ENCODE assay signal across 21 cellular contexts in the genomic region with DNA sequence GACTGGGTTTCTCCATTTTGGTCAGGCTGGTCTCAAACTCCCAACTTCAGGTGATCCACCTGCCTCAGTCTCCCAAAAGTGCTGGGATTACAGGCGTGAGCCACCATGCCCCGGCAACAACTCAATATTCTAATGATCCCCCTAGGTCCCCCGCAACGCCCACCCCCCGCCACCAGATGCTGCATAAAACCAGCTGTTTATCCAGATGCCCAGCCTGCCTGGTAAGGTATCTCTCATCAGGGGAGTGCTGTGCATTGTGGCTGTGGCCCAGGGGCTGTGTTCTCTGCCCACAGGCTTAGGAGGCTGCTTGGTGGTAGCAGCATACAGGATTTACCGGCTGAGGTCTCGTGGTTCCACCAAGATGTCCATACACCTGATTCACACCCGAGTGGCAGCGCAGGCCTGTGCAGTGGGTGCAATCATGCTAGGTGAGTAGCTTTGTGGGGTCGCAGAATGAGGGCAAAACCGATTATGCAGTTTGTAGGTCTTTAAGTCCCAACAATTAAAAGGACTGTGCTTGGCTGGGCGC. TPM values are rescaled to one million over a fixed set of nuclear protein-coding genes. Genes with fewer than 3 reads are reported as not detected.
A peak's percentile ranks its signal among the peaks of the same experiment; 100 is the strongest.
DNase-seq lines count a peak whose midpoint lies in the region; ATAC-seq, FAIRE-seq and TF ChIP-seq lines count a peak whose summit lies in the region.
"Had no signal": no experiment of that assay in that cellular context is flagged by ENCODE, and none has a peak within 500 bp of the region (broad histone marks: within the 10 kb centered on the region; RNA-seq: fewer than 3 reads in every experiment).

No MANE protein-coding gene starts in this region.

- no peak overlapping the region for H3K9ac ChIP-seq in skeletal muscle tissue (ENCODE audit: low read depth in 1 of 3, low read length in 3 of 3)
- H3K9ac ChIP-seq: GM23248 had no signal

- H3K4me1 ChIP-seq in heart right ventricle (peaks cover 0 to 18% (median 0%) of the 10 kb centered on the region in 9 donors), skeletal muscle tissue (ENCODE audit: control insufficient read depth in 3 of 3, insufficient read depth in 3 of 3, low read length in 3 of 3) (peaks cover 0 to 4% (median 4%) of the 10 kb centered on the region in 3 donors)
- H3K4me1 ChIP-seq: Caco-2 had no signal

- TF ChIP-seq POLR2A in GM12891 (IDR thresholded peaks at IDR 0.05; ENCODE audit: low read depth, low read length): no peak

- no peaks in the 10 kb centered on the region for H3K27me3 ChIP-seq in heart right ventricle
- H3K27me3 ChIP-seq in H7 (ENCODE audit: control insufficient read depth, insufficient read depth, low read length): no peaks in the 10 kb centered on the region
- H3K27me3 ChIP-seq in skeletal muscle tissue (ENCODE audit: control insufficient read depth in 3 of 3, insufficient read depth in 3 of 3, low read length in 3 of 3): peaks cover 0 to 3% (median 0%) of the 10 kb centered on the region in 3 donors

- H3K4me3 ChIP-seq in heart right ventricle (peak overlapping the region in 7 of 10 donors; percentile 19 to 48 (median 31)), H7 (ENCODE audit: insufficient read depth, low read depth, low read length) (no peak overlapping the region), skeletal muscle tissue (ENCODE audit: low read length in 3 of 3) (peak overlapping the region in 1 of 3 donors; percentile 6)
- H3K4me3 ChIP-seq: GM23248 had no signal

- WGBS in heart right ventricle, 2 donors: 89 to 93% methylated on average over 12 of the region's 12 CpGs

- no peak for DNase-seq in heart right ventricle
- no peak for DNase-seq in Right ventricle myocardium inferior (ENCODE audit: missing footprints)
- peak; percentile 53 for DNase-seq in H7
- DNase-seq in caudate nucleus (lab: John Stamatoyannopoulos, UW): no peak
- no peak for DNase-seq in ureter (ENCODE audit: low spot score)
- DNase-seq in GM12891 (ENCODE audit: insufficient read length, low spot score): no peak
- DNase-seq: ACHN; Caco-2; CD4-positive, alpha-beta T cell; GDM1; GM23248; KBM-7; NCI-H1694 treated with DMSO at 0.1 percent for 48 hours; NCI-H2227 treated with DMSO at 0.1 percent for 48 hours; NCI-H510A treated with DMSO at 0.1 percent for 48 hours; NCI-H774 had no signal

- peaks cover 0 to 50% (median 24%) of the 10 kb centered on the region in 9 donors for H3K36me3 ChIP-seq in heart right ventricle
- H3K36me3 ChIP-seq in H7 (replicated peaks; ENCODE audit: control insufficient read depth, insufficient read depth, low read length): peaks cover 26% of the 10 kb centered on the region
- peaks cover 27 to 35% (median 32%) of the 10 kb centered on the region in 3 donors for H3K36me3 ChIP-seq in skeletal muscle tissue (ENCODE audit: control insufficient read depth in 3 of 3, insufficient read depth in 3 of 3, low read length in 3 of 3)

- H3K27ac ChIP-seq in heart right ventricle (peak overlapping the region in 7 of 10 donors; percentile 29 to 69 (median 55)), caudate nucleus (ENCODE audit: low read depth, low read length) (peak overlapping the region; percentile 11), skeletal muscle tissue (ENCODE audit: low read depth, low read length) (peak overlapping the region; percentile 44)
- H3K27ac ChIP-seq: GM23248 had no signal

- intact Hi-C loops in heart right ventricle (cut with DNase I): no loop called here
- intact Hi-C loops in Right ventricle myocardium inferior (cut with DNase I): no loop called here

- no peaks in the 10 kb centered on the region for H3K9me3 ChIP-seq in heart right ventricle
- no peaks in the 10 kb centered on the region for H3K9me3 ChIP-seq in skeletal muscle tissue (ENCODE audit: control insufficient read depth in 3 of 3, low read length in 3 of 3)
- H3K9me3 ChIP-seq: Caco-2 had no signal

- TF ChIP-seq CTCF in heart right ventricle (IDR thresholded peaks at IDR 0.05): no peak

- no peak for FAIRE-seq in GM12891 (lab: Jason Lieb, UNC)
- FAIRE-seq: GM19239 had no signal

- ATAC-seq in heart right ventricle (no peak), Right ventricle myocardium inferior (no peak)
- ATAC-seq: HCT116 had no signal

TF ChIP-seq in GM12891, 5 proteins besides CTCF, POLR2A, EP300 and RAD21:
- no peak for TF ChIP-seq PAX5 (IDR thresholded peaks at IDR 0.05; ENCODE audit: insufficient read depth, low read length, severe bottlenecking)
- TF ChIP-seq SPI1 (IDR thresholded peaks at IDR 0.05; ENCODE audit: low read depth, low read length): no peak
- no peak for TF ChIP-seq POLR2AphosphoS5 (IDR thresholded peaks at IDR 0.05; ENCODE audit: low read depth, low read length)
- no peak for TF ChIP-seq TAF1 (IDR thresholded peaks at IDR 0.05; ENCODE audit: low read depth, low read length)
- no peak for TF ChIP-seq POU2F2 (IDR thresholded peaks at IDR 0.05; ENCODE audit: low read depth, low read length)

RNA-seq across cellular contexts. Expression of gene HIGD1B, which starts 1.3 kb away (rescaled TPM):
- 10 to 100 TPM in 4 of 10 donors, 1 to 10 TPM in 6; 4.7 to 26.6 (median 8.1) TPM for total RNA-seq in heart right ventricle
- polyA plus RNA-seq in heart right ventricle: 10 to 100 TPM; 24.3 to 61.9 TPM
- 20.4 TPM for total RNA-seq in Right ventricle myocardium inferior
- not detected in 2 replicates for total RNA-seq in H7 (2014; rRNA removed; shearing (Covaris generic))
- total RNA-seq in skeletal muscle tissue: 8.9 TPM
- 3.2 TPM for total RNA-seq in ureter
- not detected for polyA plus RNA-seq in GM12891 (2012; ENCODE audit: low read depth, missing spikeins)
- total RNA-seq: Caco-2; CD4-positive, alpha-beta T cell; Daoy; GM23248; RPMI7951 had no signal
- polyA plus RNA-seq: GM23248 had no signal

RNA-seq across cellular contexts. Expression of gene GJC1, which starts 18.9 kb away (rescaled TPM):
- 10 to 100 TPM; 13.9 to 41.5 (median 23.8) TPM for total RNA-seq in heart right ventricle
- 10 to 100 TPM; 10.9 to 17.0 TPM for polyA plus RNA-seq in heart right ventricle
- 21.9 TPM for total RNA-seq in Right ventricle myocardium inferior
- total RNA-seq in H7 (2014; rRNA removed; shearing (Covaris generic)): 23.1 and 32.7 TPM in 2 replicates
- total RNA-seq in skeletal muscle tissue: 24.5 TPM
- total RNA-seq in ureter: 44.0 TPM
- 1.9 TPM for polyA plus RNA-seq in GM12891 (2012; ENCODE audit: low read depth, missing spikeins)
- total RNA-seq: CD4-positive, alpha-beta T cell had no signal

RNA-seq across cellular contexts. Expression of gene EFTUD2, which starts 50.2 kb away (rescaled TPM):
- 10 to 100 TPM; 52.3 to 78.2 (median 62.9) TPM for total RNA-seq in heart right ventricle
- 10 to 100 TPM; 21.6 to 54.5 TPM for polyA plus RNA-seq in heart right ventricle
- 68.1 TPM for total RNA-seq in Right ventricle myocardium inferior
- total RNA-seq in H7 (2014; rRNA removed; shearing (Covaris generic)): 122 and 137 TPM in 2 replicates
- 79.3 TPM for total RNA-seq in skeletal muscle tissue
- 140 TPM for total RNA-seq in ureter
- 61.9 TPM for polyA plus RNA-seq in GM12891 (2012; ENCODE audit: low read depth, missing spikeins)
